20 cellular contexts compared by ENCODE assay signal in the genomic region with DNA sequence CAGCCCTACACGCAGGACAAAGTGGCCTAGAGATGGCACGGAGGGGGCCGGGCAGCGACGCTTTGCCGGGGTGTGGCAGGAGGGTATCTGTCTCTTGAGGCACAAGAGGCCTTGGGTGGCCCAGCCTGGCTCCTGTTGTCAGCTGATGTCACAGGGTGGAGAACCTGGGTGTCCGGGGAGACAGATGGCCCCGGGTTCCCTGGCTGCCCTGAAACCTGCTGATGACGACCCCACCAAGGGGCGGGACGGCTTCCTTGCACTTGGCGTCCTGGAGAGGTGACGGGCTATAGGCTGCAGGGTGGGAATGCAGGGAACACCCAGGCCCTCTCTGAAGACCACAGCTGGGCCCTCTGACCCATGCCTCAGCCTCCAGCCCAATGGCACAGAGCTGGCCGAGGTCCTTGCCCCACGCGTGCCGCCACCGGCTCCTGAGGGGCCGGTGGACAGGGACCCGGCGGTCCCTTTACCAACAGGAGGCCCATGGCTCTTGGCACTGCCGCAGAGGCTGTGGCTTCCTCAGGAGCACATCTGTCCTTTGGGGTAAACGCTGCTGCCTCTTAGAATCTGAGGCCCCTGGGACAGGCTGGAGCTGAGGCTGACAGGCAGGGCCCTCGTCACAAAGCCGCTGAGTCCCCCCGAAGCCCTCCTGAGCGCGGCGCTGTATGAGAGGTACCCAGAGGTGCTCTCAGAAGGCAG. TPM values are rescaled to one million over a fixed set of nuclear protein-coding genes. Genes with fewer than 3 reads are reported as not detected.
DNase-seq lines count a peak whose midpoint lies in the region; ATAC-seq, FAIRE-seq and TF ChIP-seq lines count a peak whose summit lies in the region.
"Had no signal": no experiment of that assay in that cellular context is flagged by ENCODE, and none has a peak within 500 bp of the region (broad histone marks: within the 10 kb centered on the region; RNA-seq: fewer than 3 reads in every experiment).

No MANE protein-coding gene starts in this region.

- peaks cover 57% of the 10 kb centered on the region for H3K4me1 Mint-ChIP-seq in brain
- H3K4me1 Mint-ChIP-seq in stimulated activated naive B cell treated with anti-CD40 and anti-IgM and Interleukin-4, amounts not matched to agents 10 μg/mL and 1 μg/mL and 100 μg/mL, for 72 hours = peaks cover 2 to 5% of the 10 kb centered on the region in 2 donors
- H3K4me1 Mint-ChIP-seq: activated CD4-positive, alpha-beta T cell treated with anti-CD3 and anti-CD28 coated beads for 36 hours had no signal

- no peak for FAIRE-seq in kidney (lab: Jason Lieb, UNC)
- FAIRE-seq in pancreas (lab: Jason Lieb, UNC) = no peak
- FAIRE-seq in urothelium cell line (lab: Jason Lieb, UNC) = no peak
- FAIRE-seq: GM12891 had no signal

- no peak overlapping the region for H3K9ac ChIP-seq in kidney (ENCODE audit: low read length in 2 of 2)
- H3K9ac ChIP-seq: parathyroid adenoma had no signal

- no peaks in the 10 kb centered on the region for H3K9me3 ChIP-seq in A673 (ENCODE audit: low read depth, low read length, poor library complexity, severe bottlenecking)
- no peaks in the 10 kb centered on the region for H3K9me3 ChIP-seq in kidney (ENCODE audit: control insufficient read depth in 1 of 2, low read length in 2 of 2)
- no peaks in the 10 kb centered on the region for H3K9me3 ChIP-seq in pancreas
- H3K9me3 ChIP-seq: stomach had no signal

- 85 to 94% methylated on average over 28 to 29 of the region's 29 CpGs for WGBS in pancreas, 2 donors

- no TSS peak for BruUV-seq in A673 (replicated peaks; lab: Mats Ljungman, UMichigan)

- CTCF ChIA-PET in A673 (lab: Charles Lee) = interaction anchor here (0.6 to 2.3 kb wide), 3 partner anchors 27 to 478 kb away, joined by 4 to 8 read pairs (median 5); no protein-coding TSS in a partner anchor

- no peak for DNase-seq in A673 (ENCODE audit: low spot score)
- DNase-seq in kidney = peak; percentile 69
- peak in 4 of 6 donors; percentile 13 to 75 (median 39) for DNase-seq in pancreas
- no peak for DNase-seq in globus pallidus (ENCODE audit: low spot score)
- DNase-seq in urothelium cell line (ENCODE audit: low spot score) = no peak
- DNase-seq in stimulated activated naive B cell treated with anti-CD40 and anti-IgM and Interleukin-4, amounts not matched to agents 10 μg/mL and 1 μg/mL and 100 μg/mL, for 72 hours = no peak
- DNase-seq: ACHN; activated CD4-positive, alpha-beta T cell treated with anti-CD3 and anti-CD28 coated beads for 36 hours; activated gamma-delta T cell treated with Interleukin-2 at 50 U/mL for 16 hours; CD4-positive, CD25-positive, alpha-beta regulatory T cell; effector memory CD8-positive, alpha-beta T cell; kidney glomerular epithelial cell; NCI-H526 treated with DMSO at 0.1 percent for 48 hours; stimulated activated CD4-positive, alpha-beta T cell treated with anti-CD3 and anti-CD28 coated beads, Interleukin-4, amount 100 ng/mL, for 1 hour; stomach had no signal

- H3K4me1 ChIP-seq in A673 (ENCODE audit: insufficient read depth, low read length, poor library complexity, severe bottlenecking) (peaks cover 38% of the 10 kb centered on the region), kidney (ENCODE audit: control insufficient read depth in 1 of 2, insufficient read depth in 1 of 2, low read depth in 1 of 2, low read length in 2 of 2) (peaks cover 0 to 11% of the 10 kb centered on the region in 2 donors), pancreas (peaks cover 0 to 8% (median 3%) of the 10 kb centered on the region in 3 donors)

- H3K4me3 ChIP-seq in A673 (ENCODE audit: low read depth, low read length, poor library complexity, severe bottlenecking) = no peak overlapping the region
- H3K4me3 ChIP-seq in kidney (ENCODE audit: low read length in 2 of 2) = no peak overlapping the region
- H3K4me3 ChIP-seq in pancreas = no peak overlapping the region
- H3K4me3 ChIP-seq: skin epidermis, stomach had no signal

- no peak for ATAC-seq in pancreas
- no peak for ATAC-seq in GM19328 (IDR thresholded peaks at IDR 0.05; ENCODE audit: unreplicated experiment)
- no peak for ATAC-seq in stimulated activated naive B cell treated with anti-CD40 and anti-IgM and Interleukin-4, amounts not matched to agents 10 μg/mL and 1 μg/mL and 100 μg/mL, for 72 hours (replicated peaks)
- ATAC-seq: activated CD4-positive, alpha-beta T cell treated with anti-CD3 and anti-CD28 coated beads for 36 hours; effector memory CD8-positive, alpha-beta T cell had no signal

- no peak for TF ChIP-seq CTCF in A673 (conservative IDR thresholded peaks at IDR 0.05; ENCODE audit: low read depth, low read length)
- no peak for TF ChIP-seq CTCF in brain (conservative IDR thresholded peaks at IDR 0.05)
- no peak for TF ChIP-seq CTCF in kidney (IDR thresholded peaks at IDR 0.05; ENCODE audit: borderline replicate concordance, extremely low read depth, insufficient read depth)
- TF ChIP-seq CTCF in pancreas (IDR thresholded peaks at IDR 0.05) = no peak

- H3K27me3 ChIP-seq in A673 (replicated peaks; ENCODE audit: insufficient read depth, low read depth, low read length, poor library complexity) (no peaks in the 10 kb centered on the region), pancreas (no peaks in the 10 kb centered on the region)

- H3K36me3 Mint-ChIP-seq in brain = no peaks in the 10 kb centered on the region
- peaks cover 0 to 2% of the 10 kb centered on the region in 2 donors for H3K36me3 Mint-ChIP-seq in stimulated activated naive B cell treated with anti-CD40 and anti-IgM and Interleukin-4, amounts not matched to agents 10 μg/mL and 1 μg/mL and 100 μg/mL, for 72 hours
- H3K36me3 Mint-ChIP-seq: CD4-positive, CD25-positive, alpha-beta regulatory T cell had no signal

- H3K27ac Mint-ChIP-seq in brain = peak overlapping the region in 4 of 5 experiments; percentile 84 to 100 (median 96)
- H3K27ac Mint-ChIP-seq in stimulated activated naive B cell treated with anti-CD40 and anti-IgM and Interleukin-4, amounts not matched to agents 10 μg/mL and 1 μg/mL and 100 μg/mL, for 72 hours = no peak overlapping the region
- H3K27ac Mint-ChIP-seq: activated CD4-positive, alpha-beta T cell treated with anti-CD3 and anti-CD28 coated beads for 36 hours; effector memory CD8-positive, alpha-beta T cell had no signal

- H3K36me3 ChIP-seq in A673 (ENCODE audit: insufficient read depth, low read length, poor library complexity, severe bottlenecking) (no peaks in the 10 kb centered on the region), kidney (ENCODE audit: control insufficient read depth in 1 of 2, insufficient read depth in 2 of 2, low read length in 2 of 2) (no peaks in the 10 kb centered on the region), pancreas (no peaks in the 10 kb centered on the region)
- H3K36me3 ChIP-seq: stomach had no signal

- H3K9me3 Mint-ChIP-seq in brain = no peaks in the 10 kb centered on the region
- H3K9me3 Mint-ChIP-seq in stimulated activated naive B cell treated with anti-CD40 and anti-IgM and Interleukin-4, amounts not matched to agents 10 μg/mL and 1 μg/mL and 100 μg/mL, for 72 hours = no peaks in the 10 kb centered on the region
- H3K9me3 Mint-ChIP-seq: CD4-positive, CD25-positive, alpha-beta regulatory T cell; effector memory CD8-positive, alpha-beta T cell had no signal

- intact Hi-C loops in A673 (cut with micrococcal nuclease; ENCODE audit: unreplicated experiment) (loop anchor here (5.0 kb wide), 1 partner anchor 43 kb away; no protein-coding TSS in a partner anchor), kidney (cut with DNase I) (no loop called here), pancreas (cut with DNase I) (loop anchor here in 1 of 3 donors (10.0 kb wide), 1 partner anchor 51 kb away; no protein-coding TSS in a partner anchor)

- peak overlapping the region; percentile 52 for H3K27ac ChIP-seq in A673 (ENCODE audit: low read depth, low read length, poor library complexity, severe bottlenecking)
- H3K27ac ChIP-seq in kidney (ENCODE audit: low read depth in 2 of 2, low read length in 2 of 2) = no peak overlapping the region
- H3K27ac ChIP-seq in pancreas = no peak overlapping the region
- H3K27ac ChIP-seq: parathyroid adenoma had no signal

- H3K4me3 Mint-ChIP-seq in brain = no peak overlapping the region
- H3K4me3 Mint-ChIP-seq in stimulated activated naive B cell treated with anti-CD40 and anti-IgM and Interleukin-4, amounts not matched to agents 10 μg/mL and 1 μg/mL and 100 μg/mL, for 72 hours = no peak overlapping the region
- H3K4me3 Mint-ChIP-seq: activated CD4-positive, alpha-beta T cell treated with anti-CD3 and anti-CD28 coated beads for 36 hours; effector memory CD8-positive, alpha-beta T cell had no signal

- peaks cover 3% of the 10 kb centered on the region for H3K27me3 Mint-ChIP-seq in brain
- peaks cover 7 to 12% of the 10 kb centered on the region in 2 donors for H3K27me3 Mint-ChIP-seq in stimulated activated naive B cell treated with anti-CD40 and anti-IgM and Interleukin-4, amounts not matched to agents 10 μg/mL and 1 μg/mL and 100 μg/mL, for 72 hours
- H3K27me3 Mint-ChIP-seq: activated CD4-positive, alpha-beta T cell treated with anti-CD3 and anti-CD28 coated beads for 36 hours; CD4-positive, CD25-positive, alpha-beta regulatory T cell; effector memory CD8-positive, alpha-beta T cell had no signal

- POLR2A ChIA-PET in A673 (lab: Charles Lee; ENCODE audit: low non-redundant PET) = no interaction called here

RNA-seq across cellular contexts. Expression of a gene that starts 16.4 kb away (rescaled TPM):
- total RNA-seq in A673 (2021) = 19.3 and 23.6 TPM in 2 replicates
- polyA plus RNA-seq in brain (ENCODE audit: insufficient read depth, low read depth, low replicate concordance) = 17.1 TPM
- 16.0 TPM for total RNA-seq in kidney
- 11.9 TPM for polyA plus RNA-seq in kidney (ENCODE audit: insufficient read depth, low read depth, low replicate concordance)
- 10 to 100 TPM in 1 of 6 donors, 1 to 10 TPM in 5; 3.3 to 10.4 (median 6.3) TPM for total RNA-seq in pancreas
- polyA plus RNA-seq in pancreas = 10 to 100 TPM; 13.2 to 16.1 TPM

RNA-seq across cellular contexts. Expression of a gene that starts 17.1 kb away (rescaled TPM):
- total RNA-seq in A673 (2021) (35.4 and 39.8 TPM in 2 replicates), kidney (64.5 TPM), pancreas (10 to 100 TPM in 3 of 6 donors, 1 to 10 TPM in 3; 6.4 to 13.4 (median 10.0) TPM)
- polyA plus RNA-seq in brain (ENCODE audit: insufficient read depth, low read depth, low replicate concordance) (19.6 TPM), kidney (ENCODE audit: insufficient read depth, low read depth, low replicate concordance) (17.1 TPM), pancreas (1 to 10 TPM; 3.6 to 8.5 TPM)

RNA-seq across cellular contexts. Expression of a gene that starts 17.4 kb away (rescaled TPM):
- 48.6 and 51.0 TPM in 2 replicates for total RNA-seq in A673 (2021)
- polyA plus RNA-seq in brain (ENCODE audit: insufficient read depth, low read depth, low replicate concordance) = 83.6 TPM
- 40.7 TPM for total RNA-seq in kidney
- 65.1 TPM for polyA plus RNA-seq in kidney (ENCODE audit: insufficient read depth, low read depth, low replicate concordance)
- 10 to 100 TPM; 17.0 to 28.7 (median 23.9) TPM for total RNA-seq in pancreas
- 10 to 100 TPM; 28.0 to 31.7 TPM for polyA plus RNA-seq in pancreas

RNA-seq across cellular contexts. Expression of a gene that starts 22.7 kb away (rescaled TPM):
- 118 and 183 TPM in 2 replicates for total RNA-seq in A673 (2021)
- polyA plus RNA-seq in brain (ENCODE audit: insufficient read depth, low read depth, low replicate concordance) = 2,462 TPM
- total RNA-seq in kidney = 539 TPM
- polyA plus RNA-seq in kidney (ENCODE audit: insufficient read depth, low read depth, low replicate concordance) = 916 TPM
- total RNA-seq in pancreas = 10 to 100 TPM; 17.8 to 52.9 (median 40.1) TPM
- polyA plus RNA-seq in pancreas = 100 to 1,000 TPM; 140 to 264 TPM

Comparison
In these comparisons a context has a peak if more than half of its experiments do, and no peak if none do; other contexts are left out.
1. DNase-seq: peak in kidney (single experiment) and pancreas (4 of 6); none in A673 (single experiment), globus pallidus (single experiment), urothelium cell line (single experiment) and stimulated activated naive B cell treated with anti-CD40 and anti-IgM and Interleukin-4, amounts not matched to agents 10 μg/mL and 1 μg/mL and 100 μg/mL, for 72 hours (single experiment).